1 cellular context compared by ENCODE assay signal in the genomic region with DNA sequence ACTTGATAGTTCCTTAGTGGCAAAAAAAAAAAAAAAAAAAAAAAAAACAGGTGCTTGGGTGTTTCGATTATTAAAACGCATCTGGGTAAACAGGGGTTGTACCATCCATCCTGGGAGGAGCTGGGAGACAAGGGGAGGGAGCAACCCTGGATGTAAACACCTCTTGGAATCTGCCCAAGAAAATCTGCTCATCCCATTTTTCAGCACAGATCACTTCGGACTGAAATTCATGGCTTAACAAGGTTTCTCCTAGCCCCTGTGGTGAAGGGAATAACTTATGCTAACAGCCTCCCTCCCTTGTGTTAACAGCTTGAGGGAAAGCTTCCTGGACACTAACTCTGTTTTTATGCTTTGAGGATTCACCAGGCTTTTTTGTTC.
TF ChIP-seq lines count a peak whose summit lies in the region.

No MANE protein-coding gene starts in this region.

TF ChIP-seq in WTC11, 78 proteins besides CTCF, POLR2A, EP300 and RAD21 (continued from another document):
- TF ChIP-seq, protein P1, sequence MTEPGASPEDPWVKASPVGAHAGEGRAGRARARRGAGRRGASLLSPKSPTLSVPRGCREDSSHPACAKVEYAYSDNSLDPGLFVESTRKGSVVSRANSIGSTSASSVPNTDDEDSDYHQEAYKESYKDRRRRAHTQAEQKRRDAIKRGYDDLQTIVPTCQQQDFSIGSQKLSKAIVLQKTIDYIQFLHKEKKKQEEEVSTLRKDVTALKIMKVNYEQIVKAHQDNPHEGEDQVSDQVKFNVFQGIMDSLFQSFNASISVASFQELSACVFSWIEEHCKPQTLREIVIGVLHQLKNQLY (CRISPR knock-in tag; IDR thresholded peaks at IDR 0.05): no peak
- TF ChIP-seq TEAD4 (CRISPR knock-in tag; IDR thresholded peaks at IDR 0.05) (no peak), ETV6 (CRISPR knock-in tag; IDR thresholded peaks at IDR 0.05) (no peak)
TF ChIP-seq in WTC11: peak in this region for 0.
